Comparison of ENCODE assay signal across 1 cellular context in the genomic region with DNA sequence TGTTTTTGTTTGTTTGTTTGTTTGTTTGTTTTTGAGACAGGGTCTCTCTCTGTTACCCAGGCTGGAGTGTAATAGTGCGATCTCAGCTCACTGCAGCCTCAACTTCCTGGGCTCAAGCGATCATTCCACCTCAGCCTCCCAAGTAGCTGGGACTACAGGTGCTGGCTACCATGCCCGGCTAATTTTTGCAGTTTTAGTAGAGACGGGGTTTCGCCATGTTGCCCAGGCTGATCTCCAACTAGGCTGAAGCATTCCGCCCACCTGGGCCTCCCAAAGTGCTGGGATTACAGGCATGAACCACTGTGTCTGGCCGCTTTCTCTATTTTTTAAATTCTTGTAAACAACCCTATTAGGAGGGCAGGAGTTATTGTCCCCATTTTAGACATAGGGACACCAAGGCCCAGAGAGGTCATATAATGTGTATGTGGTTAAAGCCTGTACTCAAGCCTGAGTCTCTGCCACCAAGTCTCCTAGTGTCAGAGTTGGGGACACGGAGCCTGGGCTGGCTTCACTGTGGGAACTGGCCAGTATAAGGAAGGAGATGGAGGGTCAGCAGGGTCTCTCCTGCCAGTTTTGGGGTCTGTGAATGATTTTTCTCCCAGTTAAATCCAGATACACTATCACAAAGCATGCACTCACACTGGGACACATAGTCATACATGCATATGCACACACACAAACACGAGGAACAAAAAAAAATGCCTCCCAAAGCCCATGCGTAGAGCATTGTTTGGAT.
TF ChIP-seq lines count a peak whose summit lies in the region.

No MANE protein-coding gene starts in this region.

TF ChIP-seq in K562, 482 proteins besides CTCF, POLR2A, EP300 and RAD21:
- TF ChIP-seq MAFK (IDR thresholded peaks at IDR 0.05; ENCODE audit: low read length) (no peak), HLTF (IDR thresholded peaks at IDR 0.05) (no peak), NONO (IDR thresholded peaks at IDR 0.05; ENCODE audit: low read depth in 2 of 2, low read length in 1 of 2) (no peak)
